Comparison of ENCODE assay signal across 11 cellular contexts in genomic region chr2:22850310-22850709, GRCh38.
"Had no signal": no experiment of that assay in that cellular context is flagged by ENCODE, and none has a peak within 500 bp of the region (broad histone marks: within the 10 kb centered on the region; RNA-seq: fewer than 3 reads in every experiment).

No MANE protein-coding gene starts in this region.

- H3K4me3 ChIP-seq: GM23248, GM23338, HAP-1 had no signal

- DNase-seq: GM23248, GOT3, H7, H9, HCEC 1CT, HFFc6 had no signal

- H3K36me3 ChIP-seq: HAP-1 had no signal

- H3K4me2 ChIP-seq: GM23338 had no signal

- H3K27ac ChIP-seq: GM23248 had no signal

- FAIRE-seq: H1, H54 had no signal

- H2AFZ ChIP-seq: GM23248, GM23338 had no signal

- ATAC-seq: GM23338, HCT116 had no signal

- H3K9ac ChIP-seq: GM23248 had no signal

- H3K4me1 ChIP-seq: HAP-1 had no signal

- H3K9me3 ChIP-seq: HAP-1 had no signal
